ENCODE assay signal across 22 cellular contexts in genomic region chr2:157489981-157490380, GRCh38. TPM values are rescaled to one million over a fixed set of nuclear protein-coding genes. Genes with fewer than 3 reads are reported as not detected.
"Had no signal": no experiment of that assay in that cellular context is flagged by ENCODE, and none has a peak within 500 bp of the region (broad histone marks: within the 10 kb centered on the region; RNA-seq: fewer than 3 reads in every experiment).

No MANE protein-coding gene starts in this region.

- FAIRE-seq: kidney had no signal

- DNase-seq: activated CD4-positive, alpha-beta memory T cell treated with anti-CD3 and anti-CD28 coated beads for 36 hours; activated CD4-positive, alpha-beta T cell treated with anti-CD3 and anti-CD28 coated beads for 1 hour; activated naive CD4-positive, alpha-beta T cell treated with anti-CD3 and anti-CD28 coated beads, Interleukin-2, amount 10 ng/mL, durations not matched to agents 7 days and 5 days; activated T-cell treated with anti-CD3 and anti-CD28 coated beads, Interleukin-2, amount 50 U/mL, for 24 hours; amniotic stem cell; body of pancreas; central memory CD4-positive, alpha-beta T cell; cortex of kidney; effector memory CD4-positive, alpha-beta T cell; foreskin keratinocyte; glutamatergic neuron; hypothalamus; kidney; left ventricle myocardium inferior; ovary; sigmoid colon; spleen; stimulated activated naive CD8-positive, alpha-beta T cell treated with anti-CD3 and anti-CD28 coated beads, Interleukin-15, amount 100 ng/mL, for 72 hours; T-cell had no signal

- H3K27ac ChIP-seq: foreskin keratinocyte, left ventricle myocardium inferior, ovary, sigmoid colon, spleen, upper lobe of left lung had no signal

- H3K36me3 Mint-ChIP-seq: activated CD4-positive, alpha-beta memory T cell treated with anti-CD3 and anti-CD28 coated beads for 36 hours; activated naive CD4-positive, alpha-beta T cell treated with anti-CD3 and anti-CD28 coated beads, Interleukin-2, amount 10 ng/mL, durations not matched to agents 7 days and 5 days; memory B cell; T-cell had no signal

- H3K27ac Mint-ChIP-seq: activated CD4-positive, alpha-beta memory T cell treated with anti-CD3 and anti-CD28 coated beads for 36 hours; activated naive CD4-positive, alpha-beta T cell treated with anti-CD3 and anti-CD28 coated beads, Interleukin-2, amount 10 ng/mL, durations not matched to agents 7 days and 5 days; T-cell had no signal

- ATAC-seq: body of pancreas; foreskin keratinocyte; stimulated activated naive CD8-positive, alpha-beta T cell treated with anti-CD3 and anti-CD28 coated beads, Interleukin-15, amount 100 ng/mL, for 72 hours; T-cell had no signal

- H3K27me3 Mint-ChIP-seq: activated CD4-positive, alpha-beta memory T cell treated with anti-CD3 and anti-CD28 coated beads for 36 hours; activated naive CD4-positive, alpha-beta T cell treated with anti-CD3 and anti-CD28 coated beads, Interleukin-2, amount 10 ng/mL, durations not matched to agents 7 days and 5 days; activated T-cell treated with anti-CD3 and anti-CD28 coated beads, Interleukin-2, amount 50 U/mL, for 24 hours; memory B cell; stimulated activated naive CD8-positive, alpha-beta T cell treated with anti-CD3 and anti-CD28 coated beads, Interleukin-15, amount 100 ng/mL, for 72 hours; T-cell had no signal

- H3K4me3 Mint-ChIP-seq: activated CD4-positive, alpha-beta memory T cell treated with anti-CD3 and anti-CD28 coated beads for 36 hours; activated naive CD4-positive, alpha-beta T cell treated with anti-CD3 and anti-CD28 coated beads, Interleukin-2, amount 10 ng/mL, durations not matched to agents 7 days and 5 days; activated T-cell treated with anti-CD3 and anti-CD28 coated beads, Interleukin-2, amount 50 U/mL, for 24 hours; memory B cell; T-cell had no signal

- H3K9me3 Mint-ChIP-seq: activated CD4-positive, alpha-beta memory T cell treated with anti-CD3 and anti-CD28 coated beads for 36 hours; activated naive CD4-positive, alpha-beta T cell treated with anti-CD3 and anti-CD28 coated beads, Interleukin-2, amount 10 ng/mL, durations not matched to agents 7 days and 5 days; activated T-cell treated with anti-CD3 and anti-CD28 coated beads, Interleukin-2, amount 50 U/mL, for 24 hours; memory B cell; stimulated activated naive CD8-positive, alpha-beta T cell treated with anti-CD3 and anti-CD28 coated beads, Interleukin-15, amount 100 ng/mL, for 72 hours; T-cell had no signal

- H3K4me3 ChIP-seq: body of pancreas, left ventricle myocardium inferior, ovary, sigmoid colon, spleen, upper lobe of left lung had no signal

- H3K9me3 ChIP-seq: body of pancreas, left ventricle myocardium inferior, ovary, sigmoid colon, spleen, upper lobe of left lung had no signal

- H3K36me3 ChIP-seq: left ventricle myocardium inferior, ovary, sigmoid colon, spleen, upper lobe of left lung had no signal

- H3K4me1 ChIP-seq: left ventricle myocardium inferior, sigmoid colon, upper lobe of left lung had no signal

- H3K27me3 ChIP-seq: body of pancreas, ovary, spleen, upper lobe of left lung had no signal

RNA-seq across cellular contexts. Expression of gene CYTIP, which starts 46.1 kb away (rescaled TPM):
- total RNA-seq: foreskin keratinocyte had no signal
- polyA plus RNA-seq: foreskin keratinocyte, neural cell had no signal
